ENCODE assay signal across 1 cellular context in genomic region chr11:64771861-64772260, GRCh38.
TF ChIP-seq lines count a peak whose summit lies in the region.

No MANE protein-coding gene starts in this region.

TF ChIP-seq in GM23338, 12 proteins besides CTCF, POLR2A, EP300 and RAD21:
- TF ChIP-seq ETS1 (IDR thresholded peaks at IDR 0.05) (no peak), POLR2AphosphoS5 (IDR thresholded peaks at IDR 0.05; ENCODE audit: low read depth) (no peak), EZH2phosphoT487 (IDR thresholded peaks at IDR 0.05; ENCODE audit: unreplicated experiment) (no peak), ZNF114 (CRISPR knock-in tag; IDR thresholded peaks at IDR 0.05) (no peak), EZH2 (IDR thresholded peaks at IDR 0.05; ENCODE audit: low read depth, unreplicated experiment) (no peak), NANOG (IDR thresholded peaks at IDR 0.05; ENCODE audit: borderline replicate concordance) (no peak), ZNF462 (CRISPR knock-in tag; IDR thresholded peaks at IDR 0.05) (no peak), ZNF331 (CRISPR knock-in tag; IDR thresholded peaks at IDR 0.05; ENCODE audit: low read depth) (no peak), STAT1 (IDR thresholded peaks at IDR 0.05; ENCODE audit: unreplicated experiment) (no peak), JUNB (IDR thresholded peaks at IDR 0.05; ENCODE audit: unreplicated experiment) (no peak), REST (IDR thresholded peaks at IDR 0.05; ENCODE audit: unreplicated experiment) (no peak), CREB1 (CRISPR knock-in tag; IDR thresholded peaks at IDR 0.05; ENCODE audit: low read depth) (no peak)
